ENCODE assay signal across 10 cellular contexts in the genomic region with DNA sequence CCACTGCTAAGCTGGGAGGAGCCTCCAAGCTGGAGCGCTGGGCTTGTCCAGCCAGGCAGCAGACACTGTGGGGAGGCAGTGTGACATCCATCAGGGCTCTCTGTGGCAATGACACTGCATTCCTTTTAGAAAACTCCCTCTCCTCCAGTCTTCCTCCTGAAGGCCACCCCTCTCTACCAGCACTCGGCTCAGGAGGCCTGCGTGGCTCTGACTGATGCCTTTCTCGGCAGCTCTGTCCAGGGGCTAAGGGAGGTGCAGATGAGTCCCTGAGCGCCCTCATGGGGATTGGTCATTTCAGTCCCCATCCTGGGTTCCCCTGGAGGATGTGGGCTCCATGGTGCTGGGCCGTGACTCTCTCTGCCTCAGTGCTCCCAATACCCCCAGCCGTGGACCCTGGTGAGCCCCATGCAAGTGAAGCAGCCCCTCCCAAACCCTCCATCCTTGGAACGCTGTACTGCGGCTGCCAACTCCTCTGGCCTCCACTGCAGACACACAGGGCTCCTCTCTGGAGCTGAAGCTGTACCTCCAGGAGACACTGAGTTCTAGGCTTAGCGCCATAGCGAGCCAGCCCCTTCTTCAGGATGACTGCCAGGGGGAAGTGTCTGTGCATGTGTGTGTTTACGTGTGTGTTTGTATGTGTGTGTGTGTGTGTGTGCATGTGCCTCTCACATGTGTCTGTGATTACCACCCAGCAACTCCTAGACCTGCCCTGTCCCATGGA.
DNase-seq lines count a peak whose midpoint lies in the region; ATAC-seq lines count a peak whose summit lies in the region.
"Had no signal": no experiment of that assay in that cellular context is flagged by ENCODE, and none has a peak within 500 bp of the region (broad histone marks: within the 10 kb centered on the region; RNA-seq: fewer than 3 reads in every experiment).

No MANE protein-coding gene starts in this region.

- no peak for ATAC-seq in stimulated activated naive CD8-positive, alpha-beta T cell treated with anti-CD3 and anti-CD28 coated beads, Interleukin-15, Interleukin-2, amounts not matched to agents 100 U/mL and 50 U/mL, for 24 hours
- no peak for ATAC-seq in activated naive CD8-positive, alpha-beta T cell treated with anti-CD3 and anti-CD28 coated beads, Interleukin-2, amount 10 ng/mL, durations not matched to agents 7 days and 5 days (ENCODE audit: low read depth)
- ATAC-seq in naive thymus-derived CD8-positive, alpha-beta T cell, result no peak
- ATAC-seq in GM21723 (IDR thresholded peaks at IDR 0.05; ENCODE audit: unreplicated experiment), result no peak

- H3K27me3 Mint-ChIP-seq in stimulated activated naive CD8-positive, alpha-beta T cell treated with anti-CD3 and anti-CD28 coated beads, Interleukin-15, Interleukin-2, amounts not matched to agents 100 ng/mL and 50 ng/mL, for 24 hours, result peaks cover 2% of the 10 kb centered on the region
- peaks cover 19% of the 10 kb centered on the region for H3K27me3 Mint-ChIP-seq in activated naive CD8-positive, alpha-beta T cell treated with anti-CD3 and anti-CD28 coated beads, Interleukin-2, amount 10 ng/mL, durations not matched to agents 7 days and 5 days
- H3K27me3 Mint-ChIP-seq in naive thymus-derived CD8-positive, alpha-beta T cell, result peaks cover 0 to 6% (median 0%) of the 10 kb centered on the region in 5 donors

- DNase-seq in stimulated activated naive CD8-positive, alpha-beta T cell treated with anti-CD3 and anti-CD28 coated beads, Interleukin-15, Interleukin-2, amounts not matched to agents 100 U/mL and 50 U/mL, for 24 hours, result no peak
- no peak for DNase-seq in activated naive CD8-positive, alpha-beta T cell treated with anti-CD3 and anti-CD28 coated beads, Interleukin-2, amount 10 ng/mL, durations not matched to agents 7 days and 5 days
- DNase-seq in naive thymus-derived CD8-positive, alpha-beta T cell, result peak in 2 of 10 donors; percentile 10 to 17
- DNase-seq in SW480 (ENCODE audit: low spot score), result no peak
- no peak for DNase-seq in DMS153 treated with DMSO at 0.1 percent for 48 hours (lab: John Stamatoyannopoulos, UW; ENCODE audit: unreplicated experiment)
- no peak for DNase-seq in stimulated activated CD4-positive, alpha-beta T cell treated with anti-CD3 and anti-CD28 coated beads, Interleukin-1b, Interleukin-23, amount 100 ng/mL, for 48 hours
- DNase-seq: foreskin melanocyte, NCI-H524 treated with DMSO at 0.1 percent for 48 hours had no signal

- no peaks in the 10 kb centered on the region for H3K9me3 Mint-ChIP-seq in stimulated activated naive CD8-positive, alpha-beta T cell treated with anti-CD3 and anti-CD28 coated beads, Interleukin-15, Interleukin-2, amounts not matched to agents 100 ng/mL and 50 ng/mL, for 24 hours
- H3K9me3 Mint-ChIP-seq in activated naive CD8-positive, alpha-beta T cell treated with anti-CD3 and anti-CD28 coated beads, Interleukin-2, amount 10 ng/mL, durations not matched to agents 7 days and 5 days, result no peaks in the 10 kb centered on the region
- H3K9me3 Mint-ChIP-seq in naive thymus-derived CD8-positive, alpha-beta T cell, result no peaks in the 10 kb centered on the region

- peaks cover 25% of the 10 kb centered on the region for H3K4me1 Mint-ChIP-seq in stimulated activated naive CD8-positive, alpha-beta T cell treated with anti-CD3 and anti-CD28 coated beads, Interleukin-15, Interleukin-2, amounts not matched to agents 100 ng/mL and 50 ng/mL, for 24 hours (ENCODE audit: low read depth)
- peaks cover 16% of the 10 kb centered on the region for H3K4me1 Mint-ChIP-seq in activated naive CD8-positive, alpha-beta T cell treated with anti-CD3 and anti-CD28 coated beads, Interleukin-2, amount 10 ng/mL, durations not matched to agents 7 days and 5 days
- H3K4me1 Mint-ChIP-seq in naive thymus-derived CD8-positive, alpha-beta T cell, result peaks cover 12 to 35% (median 27%) of the 10 kb centered on the region in 4 donors

- peak overlapping the region; percentile 53 for H3K4me3 Mint-ChIP-seq in stimulated activated naive CD8-positive, alpha-beta T cell treated with anti-CD3 and anti-CD28 coated beads, Interleukin-15, Interleukin-2, amounts not matched to agents 100 ng/mL and 50 ng/mL, for 24 hours
- H3K4me3 Mint-ChIP-seq in activated naive CD8-positive, alpha-beta T cell treated with anti-CD3 and anti-CD28 coated beads, Interleukin-2, amount 10 ng/mL, durations not matched to agents 7 days and 5 days, result peak overlapping the region; percentile 76
- peak overlapping the region; percentile 66 to 88 (median 78) for H3K4me3 Mint-ChIP-seq in naive thymus-derived CD8-positive, alpha-beta T cell

- H3K27ac Mint-ChIP-seq in stimulated activated naive CD8-positive, alpha-beta T cell treated with anti-CD3 and anti-CD28 coated beads, Interleukin-15, Interleukin-2, amounts not matched to agents 100 ng/mL and 50 ng/mL, for 24 hours, result peak overlapping the region; percentile 70
- H3K27ac Mint-ChIP-seq in activated naive CD8-positive, alpha-beta T cell treated with anti-CD3 and anti-CD28 coated beads, Interleukin-2, amount 10 ng/mL, durations not matched to agents 7 days and 5 days, result peak overlapping the region; percentile 64
- H3K27ac Mint-ChIP-seq in naive thymus-derived CD8-positive, alpha-beta T cell, result peak overlapping the region in 9 of 10 donors; percentile 62 to 96 (median 80)

- POLR2A ChIA-PET in activated naive CD8-positive, alpha-beta T cell treated with anti-CD3 and anti-CD28 coated beads, Interleukin-2, amount 10 ng/mL, durations not matched to agents 7 days and 5 days (lab: Charles Lee), result no interaction called here
- POLR2A ChIA-PET in naive thymus-derived CD8-positive, alpha-beta T cell (lab: Charles Lee), result interaction anchor here (0.8 kb wide), 1 partner anchor 333 kb away, joined by 5 read pairs; no protein-coding TSS in a partner anchor

- no peaks in the 10 kb centered on the region for H3K36me3 Mint-ChIP-seq in stimulated activated naive CD8-positive, alpha-beta T cell treated with anti-CD3 and anti-CD28 coated beads, Interleukin-15, Interleukin-2, amounts not matched to agents 100 ng/mL and 50 ng/mL, for 24 hours (ENCODE audit: low read depth)
- no peaks in the 10 kb centered on the region for H3K36me3 Mint-ChIP-seq in activated naive CD8-positive, alpha-beta T cell treated with anti-CD3 and anti-CD28 coated beads, Interleukin-2, amount 10 ng/mL, durations not matched to agents 7 days and 5 days
- H3K36me3 Mint-ChIP-seq in naive thymus-derived CD8-positive, alpha-beta T cell, result no peaks in the 10 kb centered on the region
